Comparison of ENCODE assay signal across 1 cellular context in the genomic region with DNA sequence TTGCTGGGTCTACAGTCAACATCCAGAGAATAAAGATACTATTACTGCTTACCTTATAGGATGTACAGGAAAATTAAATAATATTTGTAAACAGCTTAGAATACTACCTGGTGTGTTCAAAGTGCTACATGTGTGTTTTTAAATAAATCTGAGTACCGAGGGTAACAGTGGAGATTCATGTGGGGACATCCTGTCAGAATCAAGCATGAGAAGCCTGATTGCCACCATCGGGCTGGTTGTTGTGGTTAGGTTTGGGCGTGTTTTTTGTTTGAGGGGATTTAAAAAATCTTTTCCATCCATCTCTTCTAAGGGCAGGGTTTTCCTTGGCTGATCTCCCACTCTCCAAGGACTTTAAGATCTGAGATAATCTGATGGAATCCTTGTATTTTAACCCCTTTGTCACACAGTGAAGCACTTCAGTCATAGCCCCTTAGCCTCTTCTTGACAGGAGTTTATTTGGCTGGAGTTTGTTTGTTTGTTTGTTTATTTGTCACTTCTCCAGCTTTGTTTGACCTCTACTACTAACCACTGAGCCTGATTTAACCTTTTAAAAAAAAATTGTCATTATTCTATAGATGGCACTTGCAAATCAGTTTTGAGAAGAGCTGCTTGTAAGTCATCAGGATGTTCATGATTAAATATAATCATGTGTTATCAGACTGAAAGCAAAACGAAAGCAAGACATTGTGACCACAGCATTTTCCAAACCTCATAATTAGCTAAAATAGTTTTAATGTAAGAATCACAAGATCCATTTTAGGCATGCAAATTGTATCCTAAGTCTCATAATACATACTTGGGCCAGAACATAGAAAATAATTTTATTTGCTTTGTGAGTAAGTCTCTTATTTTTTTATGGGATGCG.
TF ChIP-seq lines count a peak whose summit lies in the region.

No MANE protein-coding gene starts in this region.

TF ChIP-seq in GM12878, 131 proteins besides CTCF, POLR2A, EP300 and RAD21 (continued from another document):
- TF ChIP-seq, protein P1, sequence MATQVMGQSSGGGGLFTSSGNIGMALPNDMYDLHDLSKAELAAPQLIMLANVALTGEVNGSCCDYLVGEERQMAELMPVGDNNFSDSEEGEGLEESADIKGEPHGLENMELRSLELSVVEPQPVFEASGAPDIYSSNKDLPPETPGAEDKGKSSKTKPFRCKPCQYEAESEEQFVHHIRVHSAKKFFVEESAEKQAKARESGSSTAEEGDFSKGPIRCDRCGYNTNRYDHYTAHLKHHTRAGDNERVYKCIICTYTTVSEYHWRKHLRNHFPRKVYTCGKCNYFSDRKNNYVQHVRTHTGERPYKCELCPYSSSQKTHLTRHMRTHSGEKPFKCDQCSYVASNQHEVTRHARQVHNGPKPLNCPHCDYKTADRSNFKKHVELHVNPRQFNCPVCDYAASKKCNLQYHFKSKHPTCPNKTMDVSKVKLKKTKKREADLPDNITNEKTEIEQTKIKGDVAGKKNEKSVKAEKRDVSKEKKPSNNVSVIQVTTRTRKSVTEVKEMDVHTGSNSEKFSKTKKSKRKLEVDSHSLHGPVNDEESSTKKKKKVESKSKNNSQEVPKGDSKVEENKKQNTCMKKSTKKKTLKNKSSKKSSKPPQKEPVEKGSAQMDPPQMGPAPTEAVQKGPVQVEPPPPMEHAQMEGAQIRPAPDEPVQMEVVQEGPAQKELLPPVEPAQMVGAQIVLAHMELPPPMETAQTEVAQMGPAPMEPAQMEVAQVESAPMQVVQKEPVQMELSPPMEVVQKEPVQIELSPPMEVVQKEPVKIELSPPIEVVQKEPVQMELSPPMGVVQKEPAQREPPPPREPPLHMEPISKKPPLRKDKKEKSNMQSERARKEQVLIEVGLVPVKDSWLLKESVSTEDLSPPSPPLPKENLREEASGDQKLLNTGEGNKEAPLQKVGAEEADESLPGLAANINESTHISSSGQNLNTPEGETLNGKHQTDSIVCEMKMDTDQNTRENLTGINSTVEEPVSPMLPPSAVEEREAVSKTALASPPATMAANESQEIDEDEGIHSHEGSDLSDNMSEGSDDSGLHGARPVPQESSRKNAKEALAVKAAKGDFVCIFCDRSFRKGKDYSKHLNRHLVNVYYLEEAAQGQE (IDR thresholded peaks at IDR 0.05; ENCODE audit: low read depth, low read length) = no peak
- TF ChIP-seq BRCA1 (IDR thresholded peaks at IDR 0.05; ENCODE audit: low read depth, low read length) (no peak), BCL11A (IDR thresholded peaks at IDR 0.05; ENCODE audit: low read depth, low read length) (no peak), ESRRA (IDR thresholded peaks at IDR 0.05; ENCODE audit: low read length) (no peak), KAT2A (conservative IDR thresholded peaks at IDR 0.05; ENCODE audit: control insufficient read depth, low read depth, low read length) (no peak), CHD4 (IDR thresholded peaks at IDR 0.05) (no peak)
